In the genomic region with DNA sequence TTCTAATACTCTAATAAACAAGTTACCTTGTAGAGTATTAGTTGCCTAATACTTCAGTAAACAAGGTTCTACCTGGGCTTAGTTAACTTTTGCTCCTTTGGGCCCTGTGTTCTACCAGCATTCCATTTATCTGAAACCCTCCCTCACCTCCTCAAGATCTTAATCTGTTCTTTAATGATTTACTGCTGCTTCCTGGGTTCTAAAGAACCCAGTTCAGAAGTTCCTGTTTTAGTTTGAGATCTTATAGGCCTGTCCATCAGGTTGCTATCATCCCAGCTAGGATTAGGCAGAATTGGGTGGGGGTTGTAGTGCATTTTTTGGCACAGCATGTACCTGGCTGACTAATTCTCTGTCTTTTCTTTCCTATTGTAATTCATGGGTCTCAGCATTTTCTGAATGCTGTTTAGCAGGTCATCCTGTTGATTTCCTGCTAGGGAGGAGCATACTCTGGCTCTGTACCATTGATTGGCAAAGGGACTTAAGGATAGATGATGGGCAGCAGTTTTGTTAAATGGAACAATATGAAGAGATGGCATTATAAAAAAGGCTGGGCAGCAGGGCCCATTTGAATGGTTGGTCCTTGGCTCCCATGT, we compare ENCODE assay signal across 2 cellular contexts.
TF ChIP-seq lines count a peak whose summit lies in the region.

No MANE protein-coding gene starts in this region.

TF ChIP-seq in GM23338, 12 proteins besides CTCF, POLR2A, EP300 and RAD21:
- TF ChIP-seq CREB1 (CRISPR knock-in tag; IDR thresholded peaks at IDR 0.05; ENCODE audit: low read depth) = no peak
- TF ChIP-seq, protein P1, sequence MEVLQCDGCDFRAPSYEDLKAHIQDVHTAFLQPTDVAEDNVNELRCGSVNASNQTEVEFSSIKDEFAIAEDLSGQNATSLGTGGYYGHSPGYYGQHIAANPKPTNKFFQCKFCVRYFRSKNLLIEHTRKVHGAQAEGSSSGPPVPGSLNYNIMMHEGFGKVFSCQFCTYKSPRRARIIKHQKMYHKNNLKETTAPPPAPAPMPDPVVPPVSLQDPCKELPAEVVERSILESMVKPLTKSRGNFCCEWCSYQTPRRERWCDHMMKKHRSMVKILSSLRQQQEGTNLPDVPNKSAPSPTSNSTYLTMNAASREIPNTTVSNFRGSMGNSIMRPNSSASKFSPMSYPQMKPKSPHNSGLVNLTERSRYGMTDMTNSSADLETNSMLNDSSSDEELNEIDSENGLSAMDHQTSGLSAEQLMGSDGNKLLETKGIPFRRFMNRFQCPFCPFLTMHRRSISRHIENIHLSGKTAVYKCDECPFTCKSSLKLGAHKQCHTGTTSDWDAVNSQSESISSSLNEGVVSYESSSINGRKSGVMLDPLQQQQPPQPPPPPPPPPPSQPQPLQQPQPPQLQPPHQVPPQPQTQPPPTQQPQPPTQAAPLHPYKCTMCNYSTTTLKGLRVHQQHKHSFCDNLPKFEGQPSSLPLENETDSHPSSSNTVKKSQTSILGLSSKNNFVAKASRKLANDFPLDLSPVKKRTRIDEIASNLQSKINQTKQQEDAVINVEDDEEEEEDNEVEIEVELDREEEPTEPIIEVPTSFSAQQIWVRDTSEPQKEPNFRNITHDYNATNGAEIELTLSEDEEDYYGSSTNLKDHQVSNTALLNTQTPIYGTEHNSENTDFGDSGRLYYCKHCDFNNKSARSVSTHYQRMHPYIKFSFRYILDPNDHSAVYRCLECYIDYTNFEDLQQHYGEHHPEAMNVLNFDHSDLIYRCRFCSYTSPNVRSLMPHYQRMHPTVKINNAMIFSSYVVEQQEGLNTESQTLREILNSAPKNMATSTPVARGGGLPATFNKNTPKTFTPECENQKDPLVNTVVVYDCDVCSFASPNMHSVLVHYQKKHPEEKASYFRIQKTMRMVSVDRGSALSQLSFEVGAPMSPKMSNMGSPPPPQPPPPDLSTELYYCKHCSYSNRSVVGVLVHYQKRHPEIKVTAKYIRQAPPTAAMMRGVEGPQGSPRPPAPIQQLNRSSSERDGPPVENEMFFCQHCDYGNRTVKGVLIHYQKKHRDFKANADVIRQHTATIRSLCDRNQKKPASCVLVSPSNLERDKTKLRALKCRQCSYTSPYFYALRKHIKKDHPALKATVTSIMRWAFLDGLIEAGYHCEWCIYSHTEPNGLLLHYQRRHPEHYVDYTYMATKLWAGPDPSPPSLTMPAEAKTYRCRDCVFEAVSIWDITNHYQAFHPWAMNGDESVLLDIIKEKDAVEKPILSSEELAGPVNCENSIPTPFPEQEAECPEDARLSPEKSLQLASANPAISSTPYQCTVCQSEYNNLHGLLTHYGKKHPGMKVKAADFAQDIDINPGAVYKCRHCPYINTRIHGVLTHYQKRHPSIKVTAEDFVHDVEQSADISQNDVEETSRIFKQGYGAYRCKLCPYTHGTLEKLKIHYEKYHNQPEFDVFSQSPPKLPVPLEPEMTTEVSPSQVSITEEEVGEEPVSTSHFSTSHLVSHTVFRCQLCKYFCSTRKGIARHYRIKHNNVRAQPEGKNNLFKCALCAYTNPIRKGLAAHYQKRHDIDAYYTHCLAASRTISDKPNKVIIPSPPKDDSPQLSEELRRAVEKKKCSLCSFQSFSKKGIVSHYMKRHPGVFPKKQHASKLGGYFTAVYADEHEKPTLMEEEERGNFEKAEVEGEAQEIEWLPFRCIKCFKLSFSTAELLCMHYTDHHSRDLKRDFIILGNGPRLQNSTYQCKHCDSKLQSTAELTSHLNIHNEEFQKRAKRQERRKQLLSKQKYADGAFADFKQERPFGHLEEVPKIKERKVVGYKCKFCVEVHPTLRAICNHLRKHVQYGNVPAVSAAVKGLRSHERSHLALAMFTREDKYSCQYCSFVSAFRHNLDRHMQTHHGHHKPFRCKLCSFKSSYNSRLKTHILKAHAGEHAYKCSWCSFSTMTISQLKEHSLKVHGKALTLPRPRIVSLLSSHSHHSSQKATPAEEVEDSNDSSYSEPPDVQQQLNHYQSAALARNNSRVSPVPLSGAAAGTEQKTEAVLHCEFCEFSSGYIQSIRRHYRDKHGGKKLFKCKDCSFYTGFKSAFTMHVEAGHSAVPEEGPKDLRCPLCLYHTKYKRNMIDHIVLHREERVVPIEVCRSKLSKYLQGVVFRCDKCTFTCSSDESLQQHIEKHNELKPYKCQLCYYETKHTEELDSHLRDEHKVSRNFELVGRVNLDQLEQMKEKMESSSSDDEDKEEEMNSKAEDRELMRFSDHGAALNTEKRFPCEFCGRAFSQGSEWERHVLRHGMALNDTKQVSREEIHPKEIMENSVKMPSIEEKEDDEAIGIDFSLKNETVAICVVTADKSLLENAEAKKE (CRISPR knock-in tag; IDR thresholded peaks at IDR 0.05) = no peak
- TF ChIP-seq NANOG (IDR thresholded peaks at IDR 0.05; ENCODE audit: borderline replicate concordance) = no peak
- no peak for TF ChIP-seq ZNF331 (CRISPR knock-in tag; IDR thresholded peaks at IDR 0.05; ENCODE audit: low read depth)
- no peak for TF ChIP-seq POLR2AphosphoS5 (IDR thresholded peaks at IDR 0.05; ENCODE audit: low read depth)
- no peak for TF ChIP-seq REST (IDR thresholded peaks at IDR 0.05; ENCODE audit: unreplicated experiment)
- no peak for TF ChIP-seq EZH2phosphoT487 (IDR thresholded peaks at IDR 0.05; ENCODE audit: unreplicated experiment)
- no peak for TF ChIP-seq EZH2 (IDR thresholded peaks at IDR 0.05; ENCODE audit: low read depth, unreplicated experiment)
- TF ChIP-seq JUNB (IDR thresholded peaks at IDR 0.05; ENCODE audit: unreplicated experiment) = no peak
- no peak for TF ChIP-seq ZNF114 (CRISPR knock-in tag; IDR thresholded peaks at IDR 0.05)
- TF ChIP-seq STAT1 (IDR thresholded peaks at IDR 0.05; ENCODE audit: unreplicated experiment) = no peak

TF ChIP-seq in endothelial cell of umbilical vein, 7 proteins besides CTCF, POLR2A, EP300 and RAD21:
- TF ChIP-seq EZH2 (IDR thresholded peaks at IDR 0.05; ENCODE audit: borderline replicate concordance, low read depth, low read length, severe bottlenecking) (no peak), GATA2 (IDR thresholded peaks at IDR 0.05; ENCODE audit: insufficient read depth, insufficient read length, low read depth, low read length) (no peak), POLR2AphosphoS5 (IDR thresholded peaks at IDR 0.05; ENCODE audit: insufficient read depth, low read depth, low read length) (no peak), FOS (IDR thresholded peaks at IDR 0.05; ENCODE audit: borderline replicate concordance, insufficient read depth, low read length) (no peak), JUN (IDR thresholded peaks at IDR 0.05; ENCODE audit: borderline replicate concordance, insufficient read depth, insufficient read length, low read depth) (no peak), MYC (IDR thresholded peaks at IDR 0.05; ENCODE audit: low read depth, low read length) (no peak)
- TF ChIP-seq, protein P2, sequence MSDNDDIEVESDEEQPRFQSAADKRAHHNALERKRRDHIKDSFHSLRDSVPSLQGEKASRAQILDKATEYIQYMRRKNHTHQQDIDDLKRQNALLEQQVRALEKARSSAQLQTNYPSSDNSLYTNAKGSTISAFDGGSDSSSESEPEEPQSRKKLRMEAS (IDR thresholded peaks at IDR 0.05; ENCODE audit: insufficient read depth, insufficient read length) = no peak
